18 cellular contexts compared by ENCODE assay signal in the genomic region with DNA sequence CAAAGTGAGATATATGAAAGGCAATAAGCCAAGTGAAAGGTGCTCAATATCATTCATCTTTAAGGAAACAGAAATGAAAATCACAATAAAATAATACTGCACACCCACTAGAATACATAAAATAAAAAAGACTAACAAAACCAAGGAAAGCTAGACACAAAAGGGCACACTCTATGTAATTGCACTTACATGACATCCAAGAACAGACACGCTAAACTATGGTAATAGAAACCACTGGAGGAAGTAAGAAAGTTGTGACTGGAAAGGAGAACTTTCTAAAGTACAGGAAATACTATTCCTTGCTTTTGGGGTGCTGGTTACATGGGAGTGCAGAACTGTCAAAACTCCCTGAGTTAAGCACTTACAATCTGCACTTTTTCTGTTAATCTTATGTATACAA.
DNase-seq lines count a peak whose midpoint lies in the region; ATAC-seq and TF ChIP-seq lines count a peak whose summit lies in the region.
"Had no signal": no experiment of that assay in that cellular context is flagged by ENCODE, and none has a peak within 500 bp of the region (broad histone marks: within the 10 kb centered on the region; RNA-seq: fewer than 3 reads in every experiment).

No MANE protein-coding gene starts in this region.

- no peak for ATAC-seq in stimulated activated naive CD8-positive, alpha-beta T cell treated with anti-CD3 and anti-CD28 coated beads, Interleukin-15, amount 100 ng/mL, for 72 hours
- peak; percentile 49 to 67 for ATAC-seq in stimulated activated naive B cell treated with anti-CD40 and anti-IgM and Interleukin-4, amounts not matched to agents 10 μg/mL and 1 μg/mL and 100 μg/mL, for 72 hours (replicated peaks)
- ATAC-seq: esophagus mucosa, K562 had no signal

- no peak overlapping the region for H4K8ac ChIP-seq in neuronal stem cell (ENCODE audit: low read depth, low read length)
- no peak overlapping the region for H4K8ac ChIP-seq in mesendoderm (ENCODE audit: low read depth, low read length)

- H3K27me3 Mint-ChIP-seq in stimulated activated naive CD8-positive, alpha-beta T cell treated with anti-CD3 and anti-CD28 coated beads, Interleukin-15, Interleukin-2, amounts not matched to agents 100 ng/mL and 50 ng/mL, for 24 hours = no peaks in the 10 kb centered on the region
- H3K27me3 Mint-ChIP-seq in stimulated activated naive CD8-positive, alpha-beta T cell treated with anti-CD3 and anti-CD28 coated beads, Interleukin-15, amount 100 ng/mL, for 72 hours = no peaks in the 10 kb centered on the region
- no peaks in the 10 kb centered on the region for H3K27me3 Mint-ChIP-seq in stimulated activated naive B cell treated with anti-CD40 and anti-IgM and Interleukin-4, amounts not matched to agents 10 μg/mL and 1 μg/mL and 100 μg/mL, for 72 hours
- H3K27me3 Mint-ChIP-seq: brain had no signal

- H2AK5ac ChIP-seq in neuronal stem cell (ENCODE audit: low read depth, low read length) (no peak overlapping the region), mesendoderm (ENCODE audit: low read length) (no peak overlapping the region)

- no peak for TF ChIP-seq CTCF in fibroblast of pulmonary artery (IDR thresholded peaks at IDR 0.05; ENCODE audit: low read length, missing control alignments)

- peaks cover 3 to 17% of the 10 kb centered on the region in 2 donors for H3K9me3 ChIP-seq in neuronal stem cell (replicated peaks in 1 of 2; ENCODE audit: control insufficient read depth in 2 of 2, insufficient read depth in 1 of 2, low read depth in 1 of 2, low read length in 2 of 2)

- H3K56ac ChIP-seq in mesendoderm (ENCODE audit: low read length) = no peak overlapping the region

- H3K4me3 ChIP-seq in fibroblast of pulmonary artery (replicated peaks; ENCODE audit: low read depth, low read length) (no peak overlapping the region), neuronal stem cell (ENCODE audit: low read length in 2 of 2) (no peak overlapping the region), mesendoderm (ENCODE audit: low read length) (no peak overlapping the region)
- H3K4me3 ChIP-seq: K562 had no signal

- H3K4ac ChIP-seq in neuronal stem cell (ENCODE audit: low read length) (no peak overlapping the region), mesendoderm (ENCODE audit: low read depth, low read length) (no peak overlapping the region)

- no peaks in the 10 kb centered on the region for H3K4me1 ChIP-seq in neuronal stem cell (ENCODE audit: control insufficient read depth in 2 of 2, insufficient read depth in 1 of 2, low read depth in 1 of 2, low read length in 2 of 2)
- H3K4me1 ChIP-seq in mesendoderm (ENCODE audit: control insufficient read depth, low read depth, low read length) = no peaks in the 10 kb centered on the region
- H3K4me1 ChIP-seq: parathyroid adenoma had no signal

- H3K79me2 ChIP-seq in mesendoderm (ENCODE audit: control insufficient read depth, insufficient read depth, low read length) = no peaks in the 10 kb centered on the region
- H3K79me2 ChIP-seq: parathyroid adenoma had no signal

- H3K18ac ChIP-seq in neuronal stem cell (ENCODE audit: low read length) = no peak overlapping the region
- H3K18ac ChIP-seq in mesendoderm (ENCODE audit: low read length) = no peak overlapping the region

- no peak overlapping the region for H4K5ac ChIP-seq in mesendoderm (ENCODE audit: low read length)

- H3K36me3 ChIP-seq in neuronal stem cell (replicated peaks in 1 of 2; ENCODE audit: control insufficient read depth in 2 of 2, insufficient read depth in 2 of 2, low read length in 2 of 2) (no peaks in the 10 kb centered on the region), mesendoderm (ENCODE audit: control insufficient read depth, insufficient read depth, low read length) (no peaks in the 10 kb centered on the region)

- H3K9me3 Mint-ChIP-seq in stimulated activated naive CD8-positive, alpha-beta T cell treated with anti-CD3 and anti-CD28 coated beads, Interleukin-15, Interleukin-2, amounts not matched to agents 100 ng/mL and 50 ng/mL, for 24 hours = peaks cover 11% of the 10 kb centered on the region
- peaks cover 16 to 20% of the 10 kb centered on the region in 2 donors for H3K9me3 Mint-ChIP-seq in stimulated activated naive CD8-positive, alpha-beta T cell treated with anti-CD3 and anti-CD28 coated beads, Interleukin-15, amount 100 ng/mL, for 72 hours
- peaks cover 8 to 13% of the 10 kb centered on the region in 2 donors for H3K9me3 Mint-ChIP-seq in stimulated activated naive B cell treated with anti-CD40 and anti-IgM and Interleukin-4, amounts not matched to agents 10 μg/mL and 1 μg/mL and 100 μg/mL, for 72 hours

- H3K27me3 ChIP-seq in neuronal stem cell (ENCODE audit: control insufficient read depth in 3 of 3, insufficient read depth in 3 of 3, low read depth in 1 of 3, low read length in 3 of 3) (no peaks in the 10 kb centered on the region), mesendoderm (ENCODE audit: insufficient read depth, low read length, poor library complexity) (no peaks in the 10 kb centered on the region)

- no peak for DNase-seq in stimulated activated naive CD8-positive, alpha-beta T cell treated with anti-CD3 and anti-CD28 coated beads, Interleukin-15, amount 100 ng/mL, for 72 hours
- DNase-seq in OCI-M1 (lab: John Stamatoyannopoulos, UW) = peak; percentile 27
- DNase-seq in fibroblast of pulmonary artery (ENCODE audit: low read depth) = peak; percentile 22
- DNase-seq in stimulated activated naive B cell treated with anti-CD40 and anti-IgM and Interleukin-4, amounts not matched to agents 10 μg/mL and 1 μg/mL and 100 μg/mL, for 72 hours = no peak
- DNase-seq in cerebellum (ENCODE audit: low spot score) = no peak
- no peak for DNase-seq in neuronal stem cell (ENCODE audit: low spot score)
- no peak for DNase-seq in mesendoderm
- DNase-seq: activated CD4-positive, alpha-beta T cell treated with anti-CD3 and anti-CD28 coated beads for 48 hours; activated naive CD4-positive, alpha-beta T cell treated with anti-CD3 and anti-CD28 coated beads, Interleukin-2, amount 50 U/mL, for 16 hours; H7; NCI-H1105 treated with DMSO at 0.1 percent for 48 hours; NCI-H524; stimulated activated CD4-positive, alpha-beta T cell treated with anti-CD3 and anti-CD28 coated beads, Interleukin-2, amount 100 ng/mL, for 48 hours had no signal

- H3K4me3 Mint-ChIP-seq in stimulated activated naive CD8-positive, alpha-beta T cell treated with anti-CD3 and anti-CD28 coated beads, Interleukin-15, Interleukin-2, amounts not matched to agents 100 ng/mL and 50 ng/mL, for 24 hours = no peak overlapping the region
- no peak overlapping the region for H3K4me3 Mint-ChIP-seq in stimulated activated naive CD8-positive, alpha-beta T cell treated with anti-CD3 and anti-CD28 coated beads, Interleukin-15, amount 100 ng/mL, for 72 hours
- H3K4me3 Mint-ChIP-seq in stimulated activated naive B cell treated with anti-CD40 and anti-IgM and Interleukin-4, amounts not matched to agents 10 μg/mL and 1 μg/mL and 100 μg/mL, for 72 hours = no peak overlapping the region
- H3K4me3 Mint-ChIP-seq: brain had no signal

- H3K14ac ChIP-seq in neuronal stem cell (ENCODE audit: low read length) = no peak overlapping the region

- WGBS in neuronal stem cell (ENCODE audit: extremely low coverage in 2 of 2, insufficient read length in 2 of 2, insufficient replicate concordance in 1 of 2), 2 donors = no CpG with 5 or more reads among the region's 1 CpG
- no CpG with 5 or more reads among the region's 1 CpG for WGBS in mesendoderm (ENCODE audit: extremely low coverage, insufficient coverage, low lambda C conversion rate)

- H3K36me3 Mint-ChIP-seq in stimulated activated naive CD8-positive, alpha-beta T cell treated with anti-CD3 and anti-CD28 coated beads, Interleukin-15, Interleukin-2, amounts not matched to agents 100 ng/mL and 50 ng/mL, for 24 hours (ENCODE audit: low read depth) = peaks cover 14% of the 10 kb centered on the region
- peaks cover 10 to 18% of the 10 kb centered on the region in 2 donors for H3K36me3 Mint-ChIP-seq in stimulated activated naive B cell treated with anti-CD40 and anti-IgM and Interleukin-4, amounts not matched to agents 10 μg/mL and 1 μg/mL and 100 μg/mL, for 72 hours

- H3K79me1 ChIP-seq in neuronal stem cell (ENCODE audit: low read depth, low read length) = no peaks in the 10 kb centered on the region
- H3K79me1 ChIP-seq in mesendoderm (ENCODE audit: low read length) = no peaks in the 10 kb centered on the region

- H2BK5ac ChIP-seq in neuronal stem cell (ENCODE audit: low read length) (no peak overlapping the region), mesendoderm (ENCODE audit: low read length) (no peak overlapping the region)

- H3K27ac ChIP-seq in neuronal stem cell (replicated peaks; ENCODE audit: low read length) = no peak overlapping the region
- H3K27ac ChIP-seq in mesendoderm (ENCODE audit: low read depth, low read length) = no peak overlapping the region
- H3K27ac ChIP-seq: parathyroid adenoma had no signal

- H2BK12ac ChIP-seq in neuronal stem cell (ENCODE audit: low read length) = no peak overlapping the region

- H3K27ac Mint-ChIP-seq in stimulated activated naive CD8-positive, alpha-beta T cell treated with anti-CD3 and anti-CD28 coated beads, Interleukin-15, Interleukin-2, amounts not matched to agents 100 ng/mL and 50 ng/mL, for 24 hours = peak overlapping the region; percentile 45
- peak overlapping the region in 1 of 2 donors; percentile 12 for H3K27ac Mint-ChIP-seq in stimulated activated naive CD8-positive, alpha-beta T cell treated with anti-CD3 and anti-CD28 coated beads, Interleukin-15, amount 100 ng/mL, for 72 hours
- no peak overlapping the region for H3K27ac Mint-ChIP-seq in stimulated activated naive B cell treated with anti-CD40 and anti-IgM and Interleukin-4, amounts not matched to agents 10 μg/mL and 1 μg/mL and 100 μg/mL, for 72 hours
- H3K27ac Mint-ChIP-seq: brain had no signal

- H3K4me2 ChIP-seq in neuronal stem cell (ENCODE audit: insufficient read depth, low read length, poor library complexity, severe bottlenecking) (no peak overlapping the region), mesendoderm (ENCODE audit: low read length) (no peak overlapping the region)

- H3K9ac ChIP-seq in neuronal stem cell (ENCODE audit: low read depth, low read length, poor library complexity) (no peak overlapping the region), mesendoderm (ENCODE audit: low read length) (no peak overlapping the region)
- H3K9ac ChIP-seq: parathyroid adenoma had no signal

- no peak overlapping the region for H3K23ac ChIP-seq in neuronal stem cell (ENCODE audit: low read depth, low read length, poor library complexity)
- no peak overlapping the region for H3K23ac ChIP-seq in mesendoderm (ENCODE audit: low read length)

- no peak overlapping the region for H4K91ac ChIP-seq in neuronal stem cell (ENCODE audit: low read depth, low read length, poor library complexity)

- H2BK120ac ChIP-seq in neuronal stem cell (ENCODE audit: low read depth, low read length) (no peak overlapping the region), mesendoderm (ENCODE audit: low read depth, low read length) (no peak overlapping the region)

- H2BK15ac ChIP-seq in neuronal stem cell (ENCODE audit: low read length) = no peak overlapping the region
- H2BK15ac ChIP-seq in mesendoderm (replicated peaks; ENCODE audit: low read depth) = no peak overlapping the region

- no peak overlapping the region for H2AFZ ChIP-seq in neuronal stem cell (ENCODE audit: low read length)
- H2AFZ ChIP-seq: parathyroid adenoma had no signal

- peaks cover 27% of the 10 kb centered on the region for H3K4me1 Mint-ChIP-seq in stimulated activated naive CD8-positive, alpha-beta T cell treated with anti-CD3 and anti-CD28 coated beads, Interleukin-15, Interleukin-2, amounts not matched to agents 100 ng/mL and 50 ng/mL, for 24 hours (ENCODE audit: low read depth)
- H3K4me1 Mint-ChIP-seq in stimulated activated naive CD8-positive, alpha-beta T cell treated with anti-CD3 and anti-CD28 coated beads, Interleukin-15, amount 100 ng/mL, for 72 hours = peaks cover 32% of the 10 kb centered on the region
- peaks cover 7 to 13% of the 10 kb centered on the region in 2 donors for H3K4me1 Mint-ChIP-seq in stimulated activated naive B cell treated with anti-CD40 and anti-IgM and Interleukin-4, amounts not matched to agents 10 μg/mL and 1 μg/mL and 100 μg/mL, for 72 hours

Comparison
In these comparisons a context has a peak if more than half of its experiments do, and no peak if none do; other contexts are left out.
1. DNase-seq: peak in OCI-M1 (single experiment) and fibroblast of pulmonary artery (single experiment); none in stimulated activated naive CD8-positive, alpha-beta T cell treated with anti-CD3 and anti-CD28 coated beads, Interleukin-15, amount 100 ng/mL, for 72 hours (0 of 2), stimulated activated naive B cell treated with anti-CD40 and anti-IgM and Interleukin-4, amounts not matched to agents 10 μg/mL and 1 μg/mL and 100 μg/mL, for 72 hours (single experiment), cerebellum (single experiment), neuronal stem cell (single experiment) and mesendoderm (single experiment).